9 cellular contexts compared by ENCODE assay signal in the genomic region with DNA sequence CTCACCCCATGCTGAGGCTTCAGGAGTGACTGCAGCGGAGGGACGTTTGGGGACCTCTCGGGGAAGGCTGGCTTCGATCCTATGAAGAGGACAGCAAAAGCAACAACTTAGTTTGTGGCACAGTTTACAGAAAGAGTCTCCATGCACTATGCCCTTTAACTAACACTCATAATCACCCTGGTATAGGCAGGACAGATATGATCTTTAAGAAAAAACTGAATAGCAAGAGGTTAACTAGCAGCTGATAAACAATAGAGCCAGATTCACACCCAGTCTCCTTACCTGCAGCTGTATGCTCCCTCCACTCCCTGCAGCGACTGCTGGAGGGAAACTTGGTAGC. TPM values are rescaled to one million over a fixed set of nuclear protein-coding genes. Genes with fewer than 3 reads are reported as not detected.
"Had no signal": no experiment of that assay in that cellular context is flagged by ENCODE, and none has a peak within 500 bp of the region (broad histone marks: within the 10 kb centered on the region; RNA-seq: fewer than 3 reads in every experiment).

No MANE protein-coding gene starts in this region.

- H3K27ac ChIP-seq: RWPE1 had no signal

- DNase-seq: KG1, MM.1S, NCI-H1436, NCI-H187, NCI-H446, NCI-H82, SHP77 had no signal

RNA-seq across cellular contexts. Expression of a gene that starts 27.4 kb away (rescaled TPM):
- polyA plus RNA-seq: IMR-90 had no signal
